Comparison of ENCODE assay signal across 13 cellular contexts in the genomic region with DNA sequence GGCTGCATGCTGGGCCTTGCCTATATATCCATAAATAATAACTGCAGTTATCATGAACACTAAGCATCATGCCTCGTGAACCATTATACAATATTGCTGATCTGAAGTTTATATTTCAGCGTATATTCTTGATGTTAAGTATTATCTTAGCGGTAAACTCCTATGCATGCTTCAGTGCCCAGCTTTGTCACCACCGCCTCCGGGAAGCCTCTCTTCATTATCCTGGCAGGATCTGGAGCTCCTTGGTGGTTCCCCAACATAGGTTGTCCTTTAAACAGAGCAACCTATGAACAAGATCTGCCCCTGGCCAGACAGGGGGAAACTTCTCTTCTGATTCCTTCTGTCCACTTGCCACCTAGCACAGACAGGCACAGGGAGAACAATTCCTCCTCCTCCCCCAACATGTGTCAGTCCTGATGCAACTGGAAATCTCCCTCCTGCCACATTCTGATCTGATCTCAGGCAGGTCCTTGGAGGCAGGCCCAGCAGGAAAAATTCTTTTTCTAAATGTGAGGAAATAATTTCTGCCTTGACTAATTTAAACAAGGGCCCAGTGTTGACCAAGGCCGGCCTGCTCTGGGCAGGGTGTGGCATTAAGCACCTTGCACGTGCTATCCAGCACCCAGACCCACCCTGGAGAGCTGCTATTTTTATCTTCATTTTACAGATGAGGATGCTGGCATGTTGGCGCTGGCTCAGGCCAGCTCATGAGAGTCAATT. TPM values are rescaled to one million over a fixed set of nuclear protein-coding genes. Genes with fewer than 3 reads are reported as not detected.
DNase-seq lines count a peak whose midpoint lies in the region; ATAC-seq, FAIRE-seq and TF ChIP-seq lines count a peak whose summit lies in the region.
"Had no signal": no experiment of that assay in that cellular context is flagged by ENCODE, and none has a peak within 500 bp of the region (broad histone marks: within the 10 kb centered on the region; RNA-seq: fewer than 3 reads in every experiment).

No MANE protein-coding gene starts in this region.

- no peak for TF ChIP-seq POLR2A in GM18505 (IDR thresholded peaks at IDR 0.05; ENCODE audit: borderline replicate concordance, extremely low read depth, insufficient read depth, insufficient read length)

- CTCF ChIA-PET in HEK293 (lab: Yijun Ruan, JAX): interaction anchor here (0.9 to 1.6 kb wide), 2 partner anchors 20 to 100 kb away, joined by 3 to 5 read pairs; no protein-coding TSS in a partner anchor

- DNase-seq in cardiac fibroblast (ENCODE audit: low read depth in 2 of 2): peak; percentile 19 to 41
- peak; percentile 41 for DNase-seq in keratinocyte (ENCODE audit: low read depth, low spot score)
- DNase-seq in NCI-H774 (lab: John Stamatoyannopoulos, UW): no peak
- no peak for DNase-seq in T1000 (lab: John Stamatoyannopoulos, UW)
- no peak for DNase-seq in mesenteric fat pad (ENCODE audit: low spot score)
- DNase-seq: activated CD8-positive, alpha-beta T cell treated with anti-CD3 and anti-CD28 coated beads, Interleukin-2, amount 10 ng/mL, durations not matched to agents 7 days and 5 days; CD8-positive, alpha-beta T cell; midbrain; NCI-H1105; T-helper 17 cell had no signal

- H3K36me3 ChIP-seq in HEK293 (ENCODE audit: control insufficient read depth in 2 of 2, insufficient read depth in 1 of 2, low read length in 2 of 2) (no peaks in the 10 kb centered on the region), keratinocyte (ENCODE audit: control insufficient read depth in 2 of 2, extremely low read depth in 1 of 2, insufficient read depth in 2 of 2, low read length in 2 of 2) (no peaks in the 10 kb centered on the region), skeletal muscle tissue (ENCODE audit: control insufficient read depth in 3 of 3, insufficient read depth in 3 of 3, low read length in 3 of 3) (no peaks in the 10 kb centered on the region)

- H3K4me3 ChIP-seq in HEK293 (ENCODE audit: low read depth, low read length) (no peak overlapping the region), cardiac fibroblast (replicated peaks in 1 of 2; ENCODE audit: low read depth in 2 of 2, low read length in 2 of 2) (no peak overlapping the region), keratinocyte (ENCODE audit: control insufficient read depth in 2 of 3, extremely low read depth in 1 of 3, insufficient read depth in 2 of 3, low read depth in 1 of 3, low read length in 3 of 3) (no peak overlapping the region), skeletal muscle tissue (ENCODE audit: low read length in 3 of 3) (no peak overlapping the region)

- no peak overlapping the region for H2AFZ ChIP-seq in keratinocyte (ENCODE audit: control insufficient read depth, low read length)

- peak overlapping the region; percentile 16 for H3K9ac ChIP-seq in keratinocyte (ENCODE audit: control insufficient read depth, extremely low read depth, insufficient read depth, low read length)
- no peak overlapping the region for H3K9ac ChIP-seq in skeletal muscle tissue (ENCODE audit: low read depth in 1 of 3, low read length in 3 of 3)

- no peaks in the 10 kb centered on the region for H4K20me1 ChIP-seq in keratinocyte (ENCODE audit: control insufficient read depth, extremely low read depth, insufficient read depth, low read length)

- H3K4me1 ChIP-seq in HEK293 (ENCODE audit: control insufficient read depth, insufficient read depth, low read length) (no peaks in the 10 kb centered on the region), keratinocyte (ENCODE audit: control insufficient read depth, extremely low read depth, insufficient read depth, low read length) (peaks cover 12% of the 10 kb centered on the region), skeletal muscle tissue (ENCODE audit: control insufficient read depth in 3 of 3, insufficient read depth in 3 of 3, low read length in 3 of 3) (peaks cover 13 to 33% (median 16%) of the 10 kb centered on the region in 3 donors)

- dilution Hi-C loops in keratinocyte (cut with MboI; ENCODE audit: extremely low pct_ligation_motif_present, low sequenced_read_pairs): no loop called here

- no peak for TF ChIP-seq CTCF in HEK293 (tag by site-specific recombination; IDR thresholded peaks at IDR 0.05)
- TF ChIP-seq CTCF in cardiac fibroblast (IDR thresholded peaks at IDR 0.05; ENCODE audit: low read depth, low read length): no peak
- TF ChIP-seq CTCF in keratinocyte (optimal IDR thresholded peaks at IDR 0.05 in 1 of 3, IDR thresholded peaks at IDR 0.05 in 1 of 3, conservative IDR thresholded peaks at IDR 0.05 in 1 of 3; ENCODE audit: extremely low read depth in 1 of 3, insufficient read depth in 2 of 3, low read length in 3 of 3): no peak

- POLR2A ChIA-PET in HEK293 (lab: Yijun Ruan, JAX): interaction anchor here (0.6 kb wide), 1 partner anchor 138 kb away, joined by 3 read pairs; no protein-coding TSS in a partner anchor

- H3K27ac ChIP-seq in HEK293 (ENCODE audit: extremely low read depth, low read depth, low read length): no peak overlapping the region
- H3K27ac ChIP-seq in keratinocyte (ENCODE audit: control insufficient read depth, insufficient read depth, low read length): peak overlapping the region; percentile 2
- H3K27ac ChIP-seq in skeletal muscle tissue (ENCODE audit: low read depth, low read length): peak overlapping the region; percentile 92

- no peaks in the 10 kb centered on the region for H3K79me2 ChIP-seq in keratinocyte (ENCODE audit: control insufficient read depth, insufficient read depth, low read length)

- ATAC-seq in GM18505 (IDR thresholded peaks at IDR 0.05; ENCODE audit: unreplicated experiment): no peak
- ATAC-seq: activated CD8-positive, alpha-beta T cell treated with anti-CD3 and anti-CD28 coated beads, Interleukin-2, amount 10 ng/mL, durations not matched to agents 7 days and 5 days; CD8-positive, alpha-beta T cell; T-helper 17 cell had no signal

- FAIRE-seq in keratinocyte (lab: Jason Lieb, UNC): peak; percentile 88

- H3K4me2 ChIP-seq in keratinocyte (ENCODE audit: control insufficient read depth, extremely low read depth, insufficient read depth, low read depth, low read length): peak overlapping the region; percentile 25

- H3K9me3 ChIP-seq in HEK293 (ENCODE audit: control insufficient read depth, insufficient read depth, low read depth, low read length) (no peaks in the 10 kb centered on the region), keratinocyte (ENCODE audit: control insufficient read depth, low read depth, low read length) (no peaks in the 10 kb centered on the region), skeletal muscle tissue (ENCODE audit: control insufficient read depth in 3 of 3, low read length in 3 of 3) (no peaks in the 10 kb centered on the region)

- peaks cover 4% of the 10 kb centered on the region for H3K27me3 ChIP-seq in keratinocyte (ENCODE audit: control insufficient read depth, extremely low read depth, insufficient read depth, low read length)
- no peaks in the 10 kb centered on the region for H3K27me3 ChIP-seq in skeletal muscle tissue (ENCODE audit: control insufficient read depth in 3 of 3, insufficient read depth in 3 of 3, low read length in 3 of 3)

- no peaks in the 10 kb centered on the region for H3K9me1 ChIP-seq in keratinocyte (ENCODE audit: control insufficient read depth, extremely low read depth, insufficient read depth, low read length)

TF ChIP-seq in HEK293, 187 proteins besides CTCF, POLR2A, EP300 and RAD21 (continues in another document):
- peak; percentile 85 for TF ChIP-seq ZFP3 (tag by site-specific recombination; IDR thresholded peaks at IDR 0.05; ENCODE audit: low read depth)

RNA-seq across cellular contexts. Expression of a gene that starts 22.4 kb away (rescaled TPM):
- 0.04 to 0.33 TPM (median 0.10 TPM) in 3 replicates for polyA plus RNA-seq in keratinocyte
- polyA plus RNA-seq in keratinocyte (2011; ENCODE audit: low read depth): 9.4 TPM
- 0.21 and 0.25 TPM in 2 replicates for polyA plus RNA-seq in keratinocyte (2011; cell fraction: cytosol; rRNA removed)
- polyA plus RNA-seq in keratinocyte (2011; cell fraction: nucleus; rRNA removed): 0.43 and 0.67 TPM in 2 replicates
- 1.0 and 30.6 TPM in 2 replicates for polyA plus RNA-seq in keratinocyte (2012; ENCODE audit: low replicate concordance)
- polyA minus RNA-seq in keratinocyte: 0.19 to 1.9 TPM in 2 of 3 replicates, not detected in the other
- polyA minus RNA-seq in keratinocyte (2011; cell fraction: cytosol; rRNA and poly(A)+ RNA removed): not detected
- 1.3 and 4.5 TPM in 2 replicates for polyA minus RNA-seq in keratinocyte (2011; cell fraction: nucleus; rRNA and poly(A)+ RNA removed)
- total RNA-seq in skeletal muscle tissue (2.6 TPM), mesenteric fat pad (18.6 TPM)

RNA-seq across cellular contexts. Expression of a gene that starts 34.1 kb away (rescaled TPM):
- polyA plus RNA-seq in keratinocyte: 20.0 to 39.8 TPM (median 20.5 TPM) in 3 replicates
- polyA plus RNA-seq in keratinocyte (2011; ENCODE audit: low read depth): 12.2 TPM
- 10.7 and 21.5 TPM in 2 replicates for polyA plus RNA-seq in keratinocyte (2011; cell fraction: cytosol; rRNA removed)
- polyA plus RNA-seq in keratinocyte (2011; cell fraction: nucleus; rRNA removed): 76.7 and 95.3 TPM in 2 replicates
- 33.7 and 47.9 TPM in 2 replicates for polyA plus RNA-seq in keratinocyte (2012; ENCODE audit: low replicate concordance)
- 26.7 to 91.1 TPM (median 40.3 TPM) in 3 replicates for polyA minus RNA-seq in keratinocyte
- polyA minus RNA-seq in keratinocyte (2011; cell fraction: cytosol; rRNA and poly(A)+ RNA removed): 43.2 TPM
- polyA minus RNA-seq in keratinocyte (2011; cell fraction: nucleus; rRNA and poly(A)+ RNA removed): 72.0 and 73.2 TPM in 2 replicates
- total RNA-seq in skeletal muscle tissue (30.3 TPM), mesenteric fat pad (54.0 TPM)

RNA-seq across cellular contexts. Expression of a gene that starts 39.3 kb away (rescaled TPM):
- 0.69 to 1.4 TPM (median 0.93 TPM) in 3 replicates for polyA plus RNA-seq in keratinocyte
- 5.4 TPM for polyA plus RNA-seq in keratinocyte (2011; ENCODE audit: low read depth)
- 0.66 and 0.68 TPM in 2 replicates for polyA plus RNA-seq in keratinocyte (2011; cell fraction: cytosol; rRNA removed)
- 1.7 TPM in 2 replicates for polyA plus RNA-seq in keratinocyte (2011; cell fraction: nucleus; rRNA removed)
- 0.71 and 11.8 TPM in 2 replicates for polyA plus RNA-seq in keratinocyte (2012; ENCODE audit: low replicate concordance)
- polyA minus RNA-seq in keratinocyte: 0.69 to 1.1 TPM (median 0.90 TPM) in 3 replicates
- 1.9 TPM for polyA minus RNA-seq in keratinocyte (2011; cell fraction: cytosol; rRNA and poly(A)+ RNA removed)
- 2.9 and 3.0 TPM in 2 replicates for polyA minus RNA-seq in keratinocyte (2011; cell fraction: nucleus; rRNA and poly(A)+ RNA removed)
- total RNA-seq in skeletal muscle tissue: not detected
- total RNA-seq in mesenteric fat pad: not detected
- total RNA-seq: activated CD8-positive, alpha-beta T cell treated with anti-CD3 and anti-CD28 coated beads, Interleukin-2, amount 10 ng/mL, durations not matched to agents 7 days and 5 days; CD8-positive, alpha-beta T cell; T-helper 17 cell had no signal

Comparison
In these comparisons a context has a peak if more than half of its experiments do, and no peak if none do; other contexts are left out.
1. DNase-seq: peak in cardiac fibroblast (2 of 2) and keratinocyte (single experiment); none in NCI-H774 (single experiment), T1000 (single experiment) and mesenteric fat pad (single experiment).